ENCODE assay signal across 24 cellular contexts in genomic region chr21:38544681-38545080, GRCh38. TPM values are rescaled to one million over a fixed set of nuclear protein-coding genes. Genes with fewer than 3 reads are reported as not detected.
DNase-seq lines count a peak whose midpoint lies in the region; ATAC-seq, FAIRE-seq and TF ChIP-seq lines count a peak whose summit lies in the region.
"Had no signal": no experiment of that assay in that cellular context is flagged by ENCODE, and none has a peak within 500 bp of the region (broad histone marks: within the 10 kb centered on the region; RNA-seq: fewer than 3 reads in every experiment).

No MANE protein-coding gene starts in this region.

- no peak overlapping the region for H3K4me3 ChIP-seq in smooth muscle cell
- H3K4me3 ChIP-seq: GM12878 had no signal

- no peak for TF ChIP-seq CTCF in smooth muscle cell (IDR thresholded peaks at IDR 0.05; ENCODE audit: borderline replicate concordance, insufficient read depth, poor library complexity, severe bottlenecking)

- no peaks in the 10 kb centered on the region for H3K27me3 ChIP-seq in smooth muscle cell (ENCODE audit: low read depth)

- WGBS in smooth muscle cell (ENCODE audit: low lambda C conversion rate): 32% methylated on average over 2 of the region's 2 CpGs

- H2AFZ ChIP-seq in smooth muscle cell (ENCODE audit: low read depth): no peak overlapping the region

- peaks cover 19% of the 10 kb centered on the region for H3F3A ChIP-seq in smooth muscle cell (ENCODE audit: low read depth)

- peak overlapping the region; percentile 6 for H3K4me2 ChIP-seq in smooth muscle cell

- no peak for FAIRE-seq in RCC 7860 (lab: Jason Lieb, UNC)
- FAIRE-seq: GM12878, HepG2, urothelium cell line had no signal

- no peaks in the 10 kb centered on the region for H4K20me1 ChIP-seq in smooth muscle cell (ENCODE audit: low read depth)

- DNase-seq in GM03348 (ENCODE audit: low spot score) (peak; percentile 55), RCC 7860 (ENCODE audit: low spot score) (peak; percentile 28), smooth muscle cell (lab: John Stamatoyannopoulos, UW; ENCODE audit: unreplicated experiment) (no peak)
- no peak for DNase-seq in stimulated activated CD4-positive, alpha-beta T cell treated with anti-CD3 and anti-CD28 coated beads, Interleukin-4, amount 100 ng/mL, for 24 hours
- DNase-seq in activated CD4-positive, alpha-beta T cell treated with anti-CD3 and anti-CD28 coated beads, Interleukin-2, amount 50 U/mL, for 4 hours: no peak
- DNase-seq in central memory CD4-positive, alpha-beta T cell: no peak
- DNase-seq: activated CD4-positive, alpha-beta memory T cell treated with anti-CD3 and anti-CD28 coated beads for 36 hours; activated CD4-positive, CD25-positive, alpha-beta regulatory T cell; activated effector memory CD4-positive, alpha-beta T cell treated with anti-CD3 and anti-CD28 coated beads, Interleukin-2, amount 50 U/mL, for 16 hours; activated naive CD8-positive, alpha-beta T cell treated with anti-CD3 and anti-CD28 coated beads, Interleukin-2, amount 50 U/mL, for 24 hours; CD8-positive, alpha-beta T cell; NCI-H1417 treated with DMSO at 0.1 percent for 48 hours; NCI-H2107; NCI-H510A; NK-92 treated with Interleukin-12 subunit alpha and Interleukin-12 subunit beta, amount 100 ng/mL, for 24 hours; posterior cingulate gyrus; RPMI8226; T-helper 9 cell had no signal

- no peaks in the 10 kb centered on the region for H3K9me3 ChIP-seq in smooth muscle cell (replicated peaks; ENCODE audit: low read depth)

- no peaks in the 10 kb centered on the region for H3K79me2 ChIP-seq in smooth muscle cell (ENCODE audit: low read depth)

- peak overlapping the region; percentile 47 for H3K27ac ChIP-seq in smooth muscle cell (ENCODE audit: low read depth)

- H3K36me3 ChIP-seq in smooth muscle cell (ENCODE audit: low read depth): no peaks in the 10 kb centered on the region

- no peaks in the 10 kb centered on the region for H3K4me1 ChIP-seq in smooth muscle cell (ENCODE audit: low read depth)

- peak; percentile 42 for ATAC-seq in esophagus mucosa
- ATAC-seq: activated naive CD8-positive, alpha-beta T cell treated with anti-CD3 and anti-CD28 coated beads, Interleukin-2, amount 50 U/mL, for 24 hours; CD8-positive, alpha-beta T cell; GM12878; HepG2; sciatic nerve had no signal

- H3K9ac ChIP-seq in smooth muscle cell (ENCODE audit: low read depth): no peak overlapping the region

RNA-seq across cellular contexts. Expression of gene ERG, which starts 46.4 kb away (rescaled TPM):
- total RNA-seq in esophagus mucosa: 5.1 TPM
- 11.0 and 13.9 TPM in 2 replicates for total RNA-seq in smooth muscle cell
- polyA plus RNA-seq in smooth muscle cell: 9.2 and 14.4 TPM in 2 replicates
- total RNA-seq: activated CD4-positive, alpha-beta memory T cell treated with anti-CD3 and anti-CD28 coated beads for 36 hours; CD8-positive, alpha-beta T cell; GM12878; HepG2 had no signal
- polyA plus RNA-seq: GM12878, HepG2, neural cell had no signal

Comparison
In these comparisons a context has a peak if more than half of its experiments do, and no peak if none do; other contexts are left out.
1. DNase-seq: peak in GM03348 (single experiment) and RCC 7860 (single experiment); none in smooth muscle cell (single experiment), stimulated activated CD4-positive, alpha-beta T cell treated with anti-CD3 and anti-CD28 coated beads, Interleukin-4, amount 100 ng/mL, for 24 hours (single experiment), activated CD4-positive, alpha-beta T cell treated with anti-CD3 and anti-CD28 coated beads, Interleukin-2, amount 50 U/mL, for 4 hours (0 of 2) and central memory CD4-positive, alpha-beta T cell (single experiment).